In genomic region chr18:21786526-21786925, GRCh38 we compare ENCODE assay signal across 35 cellular contexts.
"Had no signal": no experiment of that assay in that cellular context is flagged by ENCODE, and none has a peak within 500 bp of the region (broad histone marks: within the 10 kb centered on the region; RNA-seq: fewer than 3 reads in every experiment).

No MANE protein-coding gene starts in this region.

- H3K27ac ChIP-seq: brain microvascular endothelial cell, coronary artery, epithelial cell of prostate, WERI-Rb-1 had no signal

- H3K27ac Mint-ChIP-seq: activated CD4-positive, alpha-beta memory T cell treated with anti-CD3 and anti-CD28 coated beads for 36 hours; activated CD4-positive, alpha-beta T cell treated with anti-CD3 and anti-CD28 coated beads for 36 hours; activated CD4-positive, alpha-beta T cell treated with anti-CD3 and anti-CD28 coated beads, Interleukin-2, amount 10 ng/mL, durations not matched to agents 24 days and 14 days; activated CD8-positive, alpha-beta memory T cell treated with anti-CD3 and anti-CD28 coated beads, Interleukin-2, amount 10 ng/mL, durations not matched to agents 7 days and 5 days; activated CD8-positive, alpha-beta T cell treated with anti-CD3 and anti-CD28 coated beads, Interleukin-2, amount 10 ng/mL, durations not matched to agents 7 days and 5 days; activated naive CD4-positive, alpha-beta T cell treated with anti-CD3 and anti-CD28 coated beads for 36 hours; activated naive CD4-positive, alpha-beta T cell treated with anti-CD3 and anti-CD28 coated beads, Interleukin-2, amount 50 U/mL, for 24 hours; activated naive CD8-positive, alpha-beta T cell treated with anti-CD3 and anti-CD28 coated beads, Interleukin-2, amount 10 ng/mL, durations not matched to agents 7 days and 5 days; activated T-helper 1 cell treated with anti-CD3 and anti-CD28 coated beads, Interleukin-12 subunit alpha, Interleukin-12 subunit beta, Interleukin-2, Interleukin-4 antibody, amounts not matched to agents 30 ng/mL and 10 ng/mL and 1 ng/mL, durations not matched to agents 14 hours and 24 hours and 36 hours; activated T-helper 2 cell treated with anti-CD3 and anti-CD28 coated beads, Interferon-gamma antibody, Interleukin-2, Interleukin-4, amounts not matched to agents 10 μg/mL and 5 μg/mL and 100 μg/mL, durations not matched to agents 14 hours and 24 hours and 36 hours; dendritic cell treated with granulocyte-macrophage colony-stimulating factor and Interleukin-4, amounts not matched to agents 40 ng/mL and 50 ng/mL, for 4 days; effector memory CD8-positive, alpha-beta T cell; T-helper 17 cell; T-helper 2 cell treated with Interferon-gamma antibody and Interleukin-4, amounts not matched to agents 5 μg/mL and 100 μg/mL, for 36 hours had no signal

- H3K4me1 Mint-ChIP-seq: activated CD4-positive, alpha-beta T cell treated with anti-CD3 and anti-CD28 coated beads for 36 hours; activated naive CD4-positive, alpha-beta T cell treated with anti-CD3 and anti-CD28 coated beads, Interleukin-2, amount 50 U/mL, for 24 hours; activated naive CD8-positive, alpha-beta T cell treated with anti-CD3 and anti-CD28 coated beads, Interleukin-2, amount 10 ng/mL, durations not matched to agents 7 days and 5 days had no signal

- H3K4me3 Mint-ChIP-seq: activated CD4-positive, alpha-beta memory T cell treated with anti-CD3 and anti-CD28 coated beads for 36 hours; activated CD4-positive, alpha-beta T cell treated with anti-CD3 and anti-CD28 coated beads for 36 hours; activated CD4-positive, alpha-beta T cell treated with anti-CD3 and anti-CD28 coated beads, Interleukin-2, amount 10 ng/mL, durations not matched to agents 24 days and 14 days; activated CD8-positive, alpha-beta memory T cell treated with anti-CD3 and anti-CD28 coated beads, Interleukin-2, amount 10 ng/mL, durations not matched to agents 7 days and 5 days; activated CD8-positive, alpha-beta T cell treated with anti-CD3 and anti-CD28 coated beads, Interleukin-2, amount 10 ng/mL, durations not matched to agents 7 days and 5 days; activated naive CD4-positive, alpha-beta T cell treated with anti-CD3 and anti-CD28 coated beads for 36 hours; activated naive CD4-positive, alpha-beta T cell treated with anti-CD3 and anti-CD28 coated beads, Interleukin-2, amount 50 U/mL, for 24 hours; activated naive CD8-positive, alpha-beta T cell treated with anti-CD3 and anti-CD28 coated beads, Interleukin-2, amount 10 ng/mL, durations not matched to agents 7 days and 5 days; activated T-helper 1 cell treated with anti-CD3 and anti-CD28 coated beads, Interleukin-12 subunit alpha, Interleukin-12 subunit beta, Interleukin-2, Interleukin-4 antibody, amounts not matched to agents 30 ng/mL and 10 ng/mL and 1 ng/mL, durations not matched to agents 14 hours and 24 hours and 36 hours; central memory CD8-positive, alpha-beta T cell; dendritic cell treated with granulocyte-macrophage colony-stimulating factor and Interleukin-4, amounts not matched to agents 40 ng/mL and 50 ng/mL, for 4 days; effector memory CD8-positive, alpha-beta T cell; T-helper 17 cell; T-helper 2 cell treated with Interferon-gamma antibody and Interleukin-4, amounts not matched to agents 5 μg/mL and 100 μg/mL, for 36 hours had no signal

- FAIRE-seq: astrocyte, bronchial epithelial cell, endothelial cell of umbilical vein, frontal cortex had no signal

- H3K27me3 ChIP-seq: brain microvascular endothelial cell had no signal

- ATAC-seq: activated CD4-positive, alpha-beta T cell treated with anti-CD3 and anti-CD28 coated beads for 36 hours; activated CD8-positive, alpha-beta memory T cell treated with anti-CD3 and anti-CD28 coated beads, Interleukin-2, amount 10 ng/mL, durations not matched to agents 7 days and 5 days; activated CD8-positive, alpha-beta T cell treated with anti-CD3 and anti-CD28 coated beads, Interleukin-2, amount 10 ng/mL, durations not matched to agents 7 days and 5 days; effector memory CD8-positive, alpha-beta T cell; T-helper 17 cell had no signal

- H3K4me3 ChIP-seq: coronary artery had no signal

- H3K27me3 Mint-ChIP-seq: activated CD4-positive, alpha-beta memory T cell treated with anti-CD3 and anti-CD28 coated beads for 36 hours; activated CD4-positive, alpha-beta T cell treated with anti-CD3 and anti-CD28 coated beads for 36 hours; activated CD4-positive, alpha-beta T cell treated with anti-CD3 and anti-CD28 coated beads, Interleukin-2, amount 10 ng/mL, durations not matched to agents 24 days and 14 days; activated CD8-positive, alpha-beta memory T cell treated with anti-CD3 and anti-CD28 coated beads, Interleukin-2, amount 10 ng/mL, durations not matched to agents 7 days and 5 days; activated naive CD4-positive, alpha-beta T cell treated with anti-CD3 and anti-CD28 coated beads, Interleukin-2, amount 50 U/mL, for 24 hours; activated naive CD8-positive, alpha-beta T cell treated with anti-CD3 and anti-CD28 coated beads, Interleukin-2, amount 10 ng/mL, durations not matched to agents 7 days and 5 days; central memory CD8-positive, alpha-beta T cell; dendritic cell treated with granulocyte-macrophage colony-stimulating factor and Interleukin-4, amounts not matched to agents 40 ng/mL and 50 ng/mL, for 4 days; effector memory CD8-positive, alpha-beta T cell; T-helper 17 cell had no signal

- DNase-seq: activated CD4-positive, alpha-beta memory T cell treated with anti-CD3 and anti-CD28 coated beads for 36 hours; activated CD4-positive, alpha-beta T cell treated with anti-CD3 and anti-CD28 coated beads for 36 hours; activated CD4-positive, alpha-beta T cell treated with anti-CD3 and anti-CD28 coated beads, Interleukin-2, amount 10 ng/mL, durations not matched to agents 24 days and 14 days; activated CD4-positive, CD25-positive, alpha-beta regulatory T cell; activated CD4-positive, CD25-positive, alpha-beta regulatory T cell treated with anti-CD3 and anti-CD28 coated beads, Interleukin-2, amount 50 U/mL, for 72 hours; activated CD8-positive, alpha-beta memory T cell treated with anti-CD3 and anti-CD28 coated beads, Interleukin-2, amount 10 ng/mL, durations not matched to agents 7 days and 5 days; activated CD8-positive, alpha-beta memory T cell treated with anti-CD3 and anti-CD28 coated beads, Interleukin-2, amount 50 U/mL, for 4 hours; activated CD8-positive, alpha-beta T cell treated with anti-CD3 and anti-CD28 coated beads, Interleukin-2, amount 10 ng/mL, durations not matched to agents 7 days and 5 days; activated effector memory CD4-positive, alpha-beta T cell treated with anti-CD3 and anti-CD28 coated beads, Interleukin-2, amount 50 U/mL, for 16 hours; activated naive CD4-positive, alpha-beta T cell treated with anti-CD3 and anti-CD28 coated beads for 36 hours; activated naive CD8-positive, alpha-beta T cell treated with anti-CD3 and anti-CD28 coated beads, Interleukin-2, amount 10 ng/mL, durations not matched to agents 7 days and 5 days; activated T-cell treated with anti-CD3 and anti-CD28 coated beads, Interleukin-2, amount 50 U/mL, for 1 hour; activated T-cell treated with anti-CD3 and anti-CD28 coated beads, Interleukin-2, amount 50 U/mL, for 48 hours; amniotic stem cell; anterior cingulate cortex; brain microvascular endothelial cell; effector CD4-positive, alpha-beta T cell; effector memory CD8-positive, alpha-beta T cell; foreskin fibroblast; head of caudate nucleus; T-helper 17 cell; T1000; WERI-Rb-1 had no signal
